26 cellular contexts compared by ENCODE assay signal in the genomic region with DNA sequence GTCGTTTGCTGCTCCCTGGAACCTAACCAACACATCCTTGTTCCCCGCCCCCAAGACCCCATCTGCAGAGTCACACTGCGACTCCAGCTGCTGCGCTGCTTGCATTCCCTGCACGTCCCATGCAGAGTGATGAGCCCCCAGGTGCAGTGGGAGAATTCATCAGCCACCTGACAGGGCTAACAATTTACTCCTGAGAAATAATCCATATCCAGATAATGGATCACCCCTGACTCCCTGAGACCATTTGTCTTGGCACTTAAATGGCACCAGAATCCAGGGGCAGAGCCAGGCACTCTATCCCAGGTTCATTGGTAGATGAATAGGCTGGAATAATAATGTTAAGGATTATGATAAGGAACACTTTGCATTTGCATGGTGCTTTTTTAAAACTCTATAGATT. TPM values are rescaled to one million over a fixed set of nuclear protein-coding genes. Genes with fewer than 3 reads are reported as not detected.
DNase-seq lines count a peak whose midpoint lies in the region; ATAC-seq, FAIRE-seq and TF ChIP-seq lines count a peak whose summit lies in the region.
"Had no signal": no experiment of that assay in that cellular context is flagged by ENCODE, and none has a peak within 500 bp of the region (broad histone marks: within the 10 kb centered on the region; RNA-seq: fewer than 3 reads in every experiment).

No MANE protein-coding gene starts in this region.

- H3K4me3 Mint-ChIP-seq in T-helper 1 cell treated with Interleukin-12 subunit alpha and Interleukin-12 subunit beta and Interleukin-4 antibody, amounts not matched to agents 30 μg/mL and 1 μg/mL, for 36 hours = no peak overlapping the region
- no peak overlapping the region for H3K4me3 Mint-ChIP-seq in astrocyte (ENCODE audit: unreplicated experiment)
- peak overlapping the region; percentile 48 for H3K4me3 Mint-ChIP-seq in glutamatergic neuron (ENCODE audit: unreplicated experiment)
- H3K4me3 Mint-ChIP-seq in activated CD8-positive, alpha-beta T cell treated with anti-CD3 and anti-CD28 coated beads, Interleukin-2, amount 10 ng/mL, durations not matched to agents 7 days and 5 days = no peak overlapping the region
- H3K4me3 Mint-ChIP-seq: CD14-positive monocyte; CD4-positive, alpha-beta T cell; CD8-positive, alpha-beta memory T cell had no signal

- no peak for TF ChIP-seq CTCF in astrocyte (IDR thresholded peaks at IDR 0.05; ENCODE audit: insufficient read depth, low read depth, low read length)
- no peak for TF ChIP-seq CTCF in glutamatergic neuron (IDR thresholded peaks at IDR 0.05; ENCODE audit: partially characterized antibody, unreplicated experiment)
- TF ChIP-seq CTCF in vagina (IDR thresholded peaks at IDR 0.05) = no peak
- TF ChIP-seq CTCF in brain microvascular endothelial cell (IDR thresholded peaks at IDR 0.05; ENCODE audit: low read depth, low read length, missing control alignments) = no peak

- no peaks in the 10 kb centered on the region for H3K9me3 Mint-ChIP-seq in T-helper 1 cell treated with Interleukin-12 subunit alpha and Interleukin-12 subunit beta and Interleukin-4 antibody, amounts not matched to agents 30 μg/mL and 1 μg/mL, for 36 hours
- no peaks in the 10 kb centered on the region for H3K9me3 Mint-ChIP-seq in astrocyte (ENCODE audit: unreplicated experiment)
- no peaks in the 10 kb centered on the region for H3K9me3 Mint-ChIP-seq in glutamatergic neuron (ENCODE audit: unreplicated experiment)
- no peaks in the 10 kb centered on the region for H3K9me3 Mint-ChIP-seq in activated CD8-positive, alpha-beta T cell treated with anti-CD3 and anti-CD28 coated beads, Interleukin-2, amount 10 ng/mL, durations not matched to agents 7 days and 5 days (ENCODE audit: insufficient read depth)
- H3K9me3 Mint-ChIP-seq: CD4-positive, alpha-beta T cell had no signal

- TF ChIP-seq POLR2A in vagina (IDR thresholded peaks at IDR 0.05) = no peak

- no peak overlapping the region for H2AFZ ChIP-seq in astrocyte (ENCODE audit: low read depth, low read length)

- no peak overlapping the region for H3K27ac ChIP-seq in astrocyte (ENCODE audit: low read depth, low read length)
- no peak overlapping the region for H3K27ac ChIP-seq in vagina
- no peak overlapping the region for H3K27ac ChIP-seq in brain microvascular endothelial cell
- H3K27ac ChIP-seq: A549; BLaER1 treated with 17β-estradiol and CSF1 and Interleukin-3, amounts not matched to agents 10 nM and 100 nM had no signal

- H3K79me2 ChIP-seq in astrocyte (ENCODE audit: insufficient read depth, low read length) = no peaks in the 10 kb centered on the region

- H3K4me3 ChIP-seq in astrocyte (ENCODE audit: insufficient read depth, low read depth, low read length) (no peak overlapping the region), vagina (no peak overlapping the region), brain microvascular endothelial cell (ENCODE audit: low read depth, low read length) (no peak overlapping the region)
- H3K4me3 ChIP-seq: A549; BLaER1 treated with 17β-estradiol and CSF1 and Interleukin-3, amounts not matched to agents 10 nM and 100 nM; GM12878 had no signal

- no peak for ATAC-seq in activated CD8-positive, alpha-beta T cell treated with anti-CD3 and anti-CD28 coated beads, Interleukin-2, amount 10 ng/mL, durations not matched to agents 7 days and 5 days
- ATAC-seq: A549, GM12878 had no signal

- no peak overlapping the region for H3K4me2 ChIP-seq in astrocyte (ENCODE audit: low read length)
- H3K4me2 ChIP-seq: A549; BLaER1 treated with 17β-estradiol and CSF1 and Interleukin-3, amounts not matched to agents 10 nM and 100 nM had no signal

- no peak overlapping the region for H3K9ac ChIP-seq in astrocyte (ENCODE audit: low read length)
- H3K9ac ChIP-seq: BLaER1 treated with 17β-estradiol and CSF1 and Interleukin-3, amounts not matched to agents 10 nM and 100 nM had no signal

- peak overlapping the region; percentile 41 for H3K27ac Mint-ChIP-seq in T-helper 1 cell treated with Interleukin-12 subunit alpha and Interleukin-12 subunit beta and Interleukin-4 antibody, amounts not matched to agents 30 μg/mL and 1 μg/mL, for 36 hours
- H3K27ac Mint-ChIP-seq in astrocyte (ENCODE audit: unreplicated experiment) (no peak overlapping the region), glutamatergic neuron (ENCODE audit: unreplicated experiment) (peak overlapping the region; percentile 56)
- H3K27ac Mint-ChIP-seq in activated CD8-positive, alpha-beta T cell treated with anti-CD3 and anti-CD28 coated beads, Interleukin-2, amount 10 ng/mL, durations not matched to agents 7 days and 5 days = no peak overlapping the region
- H3K27ac Mint-ChIP-seq: CD14-positive monocyte; CD4-positive, alpha-beta T cell; CD8-positive, alpha-beta memory T cell had no signal

- H3K36me3 ChIP-seq in astrocyte (ENCODE audit: insufficient read depth, low read length) (no peaks in the 10 kb centered on the region), vagina (no peaks in the 10 kb centered on the region), brain microvascular endothelial cell (replicated peaks) (no peaks in the 10 kb centered on the region)
- H3K36me3 ChIP-seq: BE2C; BLaER1 treated with 17β-estradiol and CSF1 and Interleukin-3, amounts not matched to agents 10 nM and 100 nM had no signal

- H3K4me1 ChIP-seq in astrocyte (ENCODE audit: insufficient read depth, low read length) (no peaks in the 10 kb centered on the region), vagina (no peaks in the 10 kb centered on the region)
- H3K4me1 ChIP-seq: A549; BE2C; BLaER1 treated with 17β-estradiol and CSF1 and Interleukin-3, amounts not matched to agents 10 nM and 100 nM had no signal

- no peak for DNase-seq in T-helper 1 cell
- no peak for DNase-seq in astrocyte (ENCODE audit: low read depth)
- DNase-seq in glutamatergic neuron = peak; percentile 25
- DNase-seq in vagina (ENCODE audit: extremely low spot score in 2 of 2) = peak; percentile 56 to 82
- DNase-seq in brain microvascular endothelial cell = no peak
- no peak for DNase-seq in HUDEP-2 (lab: John Stamatoyannopoulos, UW; ENCODE audit: unreplicated experiment in 76 of 76)
- no peak for DNase-seq in activated CD8-positive, alpha-beta T cell treated with anti-CD3 and anti-CD28 coated beads, Interleukin-2, amount 10 ng/mL, durations not matched to agents 7 days and 5 days
- DNase-seq: 8988T; ACHN; AML-193; BE2C; CD4-positive, alpha-beta T cell; CD8-positive, alpha-beta memory T cell; DMS 273 treated with DMSO at 0.1 percent for 48 hours; DMS79; EL; GDM1; GOT3; HCEC 1CT had no signal

- peaks cover 6% of the 10 kb centered on the region for H3K27me3 Mint-ChIP-seq in T-helper 1 cell treated with Interleukin-12 subunit alpha and Interleukin-12 subunit beta and Interleukin-4 antibody, amounts not matched to agents 30 μg/mL and 1 μg/mL, for 36 hours (ENCODE audit: low read depth)
- H3K27me3 Mint-ChIP-seq in astrocyte (ENCODE audit: low read depth, unreplicated experiment) (peaks cover 20% of the 10 kb centered on the region), glutamatergic neuron (ENCODE audit: unreplicated experiment) (peaks cover 5% of the 10 kb centered on the region)
- H3K27me3 Mint-ChIP-seq in activated CD8-positive, alpha-beta T cell treated with anti-CD3 and anti-CD28 coated beads, Interleukin-2, amount 10 ng/mL, durations not matched to agents 7 days and 5 days (ENCODE audit: low read depth) = no peaks in the 10 kb centered on the region

- H4K20me1 ChIP-seq in astrocyte (ENCODE audit: insufficient read depth, low read length) = no peaks in the 10 kb centered on the region

- FAIRE-seq in astrocyte (lab: Jason Lieb, UNC) = peak; percentile 5
- FAIRE-seq: A549, D721Med, GM12878, H54 had no signal

- no peaks in the 10 kb centered on the region for H3K36me3 Mint-ChIP-seq in T-helper 1 cell treated with Interleukin-12 subunit alpha and Interleukin-12 subunit beta and Interleukin-4 antibody, amounts not matched to agents 30 μg/mL and 1 μg/mL, for 36 hours (ENCODE audit: low read depth)
- H3K36me3 Mint-ChIP-seq in astrocyte (ENCODE audit: low read depth, unreplicated experiment) (no peaks in the 10 kb centered on the region), glutamatergic neuron (ENCODE audit: unreplicated experiment) (peaks cover 5% of the 10 kb centered on the region)
- H3K36me3 Mint-ChIP-seq in activated CD8-positive, alpha-beta T cell treated with anti-CD3 and anti-CD28 coated beads, Interleukin-2, amount 10 ng/mL, durations not matched to agents 7 days and 5 days (ENCODE audit: low read depth) = no peaks in the 10 kb centered on the region
- H3K36me3 Mint-ChIP-seq: CD14-positive monocyte; CD8-positive, alpha-beta memory T cell had no signal

- intact Hi-C loops in vagina (cut with DNase I) = no loop called here

- POLR2A ChIA-PET in activated CD8-positive, alpha-beta T cell treated with anti-CD3 and anti-CD28 coated beads, Interleukin-2, amount 10 ng/mL, durations not matched to agents 7 days and 5 days (lab: Charles Lee) = no interaction called here

- CTCF ChIA-PET in activated CD8-positive, alpha-beta T cell treated with anti-CD3 and anti-CD28 coated beads, Interleukin-2, amount 10 ng/mL, durations not matched to agents 7 days and 5 days (lab: Charles Lee) = no interaction called here

- H3K4me1 Mint-ChIP-seq in T-helper 1 cell treated with Interleukin-12 subunit alpha and Interleukin-12 subunit beta and Interleukin-4 antibody, amounts not matched to agents 30 μg/mL and 1 μg/mL, for 36 hours (ENCODE audit: low read depth) = no peaks in the 10 kb centered on the region
- peaks cover 3% of the 10 kb centered on the region for H3K4me1 Mint-ChIP-seq in astrocyte (ENCODE audit: low read depth, unreplicated experiment)
- H3K4me1 Mint-ChIP-seq in glutamatergic neuron (ENCODE audit: low read depth, unreplicated experiment) = peaks cover 17% of the 10 kb centered on the region
- no peaks in the 10 kb centered on the region for H3K4me1 Mint-ChIP-seq in activated CD8-positive, alpha-beta T cell treated with anti-CD3 and anti-CD28 coated beads, Interleukin-2, amount 10 ng/mL, durations not matched to agents 7 days and 5 days (ENCODE audit: low read depth)
- H3K4me1 Mint-ChIP-seq: CD14-positive monocyte; CD8-positive, alpha-beta memory T cell had no signal

- H3K9me3 ChIP-seq in astrocyte (ENCODE audit: insufficient read depth, low read depth, low read length) (no peaks in the 10 kb centered on the region), vagina (no peaks in the 10 kb centered on the region)
- H3K9me3 ChIP-seq: A549; BE2C; BLaER1 treated with 17β-estradiol and CSF1 and Interleukin-3, amounts not matched to agents 10 nM and 100 nM had no signal

- H3K27me3 ChIP-seq in astrocyte (ENCODE audit: insufficient read depth, low read length) = no peaks in the 10 kb centered on the region
- H3K27me3 ChIP-seq in vagina = no peaks in the 10 kb centered on the region
- H3K27me3 ChIP-seq in brain microvascular endothelial cell (replicated peaks) = no peaks in the 10 kb centered on the region
- H3K27me3 ChIP-seq: BE2C had no signal

- in situ Hi-C loops in brain microvascular endothelial cell (cut with HindIII; ENCODE audit: low pct_ligation_motif_present, low sequenced_read_pairs) = no loop called here

RNA-seq across cellular contexts. Expression of gene ARHGAP36, which starts 12.4 kb away (rescaled TPM):
- total RNA-seq in astrocyte (not detected in 2 replicates), glutamatergic neuron (ENCODE audit: unreplicated experiment) (0.27 TPM), vagina (2.0 TPM)
- not detected for total RNA-seq in activated CD8-positive, alpha-beta T cell treated with anti-CD3 and anti-CD28 coated beads, Interleukin-2, amount 10 ng/mL, durations not matched to agents 7 days and 5 days
- total RNA-seq: CD4-positive, alpha-beta T cell; CD8-positive, alpha-beta memory T cell; GM12878 had no signal

Comparison
In these comparisons a context has a peak if more than half of its experiments do, and no peak if none do; other contexts are left out.
1. H3K27ac Mint-ChIP-seq: peak in T-helper 1 cell treated with Interleukin-12 subunit alpha and Interleukin-12 subunit beta and Interleukin-4 antibody, amounts not matched to agents 30 μg/mL and 1 μg/mL, for 36 hours (single experiment) and glutamatergic neuron (single experiment); none in astrocyte (single experiment) and activated CD8-positive, alpha-beta T cell treated with anti-CD3 and anti-CD28 coated beads, Interleukin-2, amount 10 ng/mL, durations not matched to agents 7 days and 5 days (single experiment).
2. DNase-seq: peak in glutamatergic neuron (single experiment) and vagina (2 of 2); none in T-helper 1 cell (0 of 5), astrocyte (single experiment), brain microvascular endothelial cell (single experiment), HUDEP-2 (0 of 76) and activated CD8-positive, alpha-beta T cell treated with anti-CD3 and anti-CD28 coated beads, Interleukin-2, amount 10 ng/mL, durations not matched to agents 7 days and 5 days (single experiment).